In the genomic region with DNA sequence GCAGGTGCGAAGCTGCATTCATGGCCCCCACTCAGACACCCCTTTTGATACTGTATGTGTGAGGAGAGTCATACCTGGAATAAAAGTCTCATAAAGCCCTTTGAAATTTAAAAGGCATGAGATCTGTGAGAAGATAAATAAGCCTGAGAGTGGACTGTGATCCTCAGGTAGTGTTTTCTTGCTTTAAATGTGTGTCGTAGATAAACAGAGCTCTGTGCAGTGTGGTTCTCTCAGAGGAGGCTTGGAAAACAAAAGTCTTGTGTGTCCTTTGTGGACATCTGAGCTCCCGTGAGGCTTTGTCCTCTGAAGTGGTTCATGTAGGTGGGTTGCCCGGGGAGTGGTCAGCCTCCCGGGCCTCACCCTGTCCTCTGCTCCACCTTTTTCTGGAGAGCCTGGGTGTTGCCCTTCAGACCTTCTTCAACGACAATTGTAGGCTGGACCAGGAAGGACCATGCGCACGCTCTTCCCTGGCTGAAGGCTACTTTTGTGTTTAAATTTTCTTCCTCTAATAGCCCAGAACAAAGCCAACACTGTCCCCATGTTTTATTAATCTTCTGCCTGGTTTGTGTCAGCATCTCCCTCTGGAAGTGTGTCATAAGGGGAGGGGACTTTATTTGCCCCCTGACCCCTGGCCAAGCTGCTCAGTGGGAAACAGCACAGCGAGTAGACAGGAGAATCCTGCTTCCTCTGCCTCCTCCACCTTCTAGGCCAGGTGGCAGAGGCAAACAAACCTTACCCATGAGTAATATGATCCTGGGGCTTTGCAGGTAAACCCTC, we compare ENCODE assay signal across 1 cellular context.
A peak's percentile ranks its signal among the peaks of the same experiment; 100 is the strongest.
TF ChIP-seq lines count a peak whose summit lies in the region.

No MANE protein-coding gene starts in this region.

TF ChIP-seq in HepG2, 621 proteins besides CTCF, POLR2A, EP300 and RAD21 (continued from another document and continues in another):
- TF ChIP-seq, protein P1, sequence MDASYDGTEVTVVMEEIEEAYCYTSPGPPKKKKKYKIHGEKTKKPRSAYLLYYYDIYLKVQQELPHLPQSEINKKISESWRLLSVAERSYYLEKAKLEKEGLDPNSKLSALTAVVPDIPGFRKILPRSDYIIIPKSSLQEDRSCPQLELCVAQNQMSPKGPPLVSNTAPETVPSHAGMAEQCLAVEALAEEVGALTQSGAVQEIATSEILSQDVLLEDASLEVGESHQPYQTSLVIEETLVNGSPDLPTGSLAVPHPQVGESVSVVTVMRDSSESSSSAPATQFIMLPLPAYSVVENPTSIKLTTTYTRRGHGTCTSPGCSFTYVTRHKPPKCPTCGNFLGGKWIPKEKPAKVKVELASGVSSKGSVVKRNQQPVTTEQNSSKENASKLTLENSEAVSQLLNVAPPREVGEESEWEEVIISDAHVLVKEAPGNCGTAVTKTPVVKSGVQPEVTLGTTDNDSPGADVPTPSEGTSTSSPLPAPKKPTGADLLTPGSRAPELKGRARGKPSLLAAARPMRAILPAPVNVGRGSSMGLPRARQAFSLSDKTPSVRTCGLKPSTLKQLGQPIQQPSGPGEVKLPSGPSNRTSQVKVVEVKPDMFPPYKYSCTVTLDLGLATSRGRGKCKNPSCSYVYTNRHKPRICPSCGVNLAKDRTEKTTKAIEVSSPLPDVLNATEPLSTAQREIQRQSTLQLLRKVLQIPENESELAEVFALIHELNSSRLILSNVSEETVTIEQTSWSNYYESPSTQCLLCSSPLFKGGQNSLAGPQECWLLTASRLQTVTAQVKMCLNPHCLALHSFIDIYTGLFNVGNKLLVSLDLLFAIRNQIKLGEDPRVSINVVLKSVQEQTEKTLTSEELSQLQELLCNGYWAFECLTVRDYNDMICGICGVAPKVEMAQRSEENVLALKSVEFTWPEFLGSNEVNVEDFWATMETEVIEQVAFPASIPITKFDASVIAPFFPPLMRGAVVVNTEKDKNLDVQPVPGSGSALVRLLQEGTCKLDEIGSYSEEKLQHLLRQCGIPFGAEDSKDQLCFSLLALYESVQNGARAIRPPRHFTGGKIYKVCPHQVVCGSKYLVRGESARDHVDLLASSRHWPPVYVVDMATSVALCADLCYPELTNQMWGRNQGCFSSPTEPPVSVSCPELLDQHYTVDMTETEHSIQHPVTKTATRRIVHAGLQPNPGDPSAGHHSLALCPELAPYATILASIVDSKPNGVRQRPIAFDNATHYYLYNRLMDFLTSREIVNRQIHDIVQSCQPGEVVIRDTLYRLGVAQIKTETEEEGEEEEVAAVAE (CRISPR knock-in tag; IDR thresholded peaks at IDR 0.05; ENCODE audit: borderline replicate concordance): no peak; the same call in 1 of the 2 replicates
- TF ChIP-seq, protein P2, sequence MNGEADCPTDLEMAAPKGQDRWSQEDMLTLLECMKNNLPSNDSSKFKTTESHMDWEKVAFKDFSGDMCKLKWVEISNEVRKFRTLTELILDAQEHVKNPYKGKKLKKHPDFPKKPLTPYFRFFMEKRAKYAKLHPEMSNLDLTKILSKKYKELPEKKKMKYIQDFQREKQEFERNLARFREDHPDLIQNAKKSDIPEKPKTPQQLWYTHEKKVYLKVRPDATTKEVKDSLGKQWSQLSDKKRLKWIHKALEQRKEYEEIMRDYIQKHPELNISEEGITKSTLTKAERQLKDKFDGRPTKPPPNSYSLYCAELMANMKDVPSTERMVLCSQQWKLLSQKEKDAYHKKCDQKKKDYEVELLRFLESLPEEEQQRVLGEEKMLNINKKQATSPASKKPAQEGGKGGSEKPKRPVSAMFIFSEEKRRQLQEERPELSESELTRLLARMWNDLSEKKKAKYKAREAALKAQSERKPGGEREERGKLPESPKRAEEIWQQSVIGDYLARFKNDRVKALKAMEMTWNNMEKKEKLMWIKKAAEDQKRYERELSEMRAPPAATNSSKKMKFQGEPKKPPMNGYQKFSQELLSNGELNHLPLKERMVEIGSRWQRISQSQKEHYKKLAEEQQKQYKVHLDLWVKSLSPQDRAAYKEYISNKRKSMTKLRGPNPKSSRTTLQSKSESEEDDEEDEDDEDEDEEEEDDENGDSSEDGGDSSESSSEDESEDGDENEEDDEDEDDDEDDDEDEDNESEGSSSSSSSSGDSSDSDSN (CRISPR knock-in tag; IDR thresholded peaks at IDR 0.05): peak; percentile 45
- TF ChIP-seq SNAI1 (CRISPR knock-in tag; IDR thresholded peaks at IDR 0.05; ENCODE audit: borderline replicate concordance) (no peak), HNRNPUL1 (IDR thresholded peaks at IDR 0.05; ENCODE audit: low read depth, low read length) (no peak), ZIK1 (CRISPR knock-in tag; IDR thresholded peaks at IDR 0.05; ENCODE audit: borderline replicate concordance, low read depth) (no peak), TBX2 (CRISPR knock-in tag; IDR thresholded peaks at IDR 0.05; ENCODE audit: borderline replicate concordance) (peak; percentile 90), NCOR1 (IDR thresholded peaks at IDR 0.05; ENCODE audit: borderline replicate concordance, low read length) (peak; percentile 83), TSC22D2 (CRISPR knock-in tag; IDR thresholded peaks at IDR 0.05; ENCODE audit: borderline replicate concordance) (peak; percentile 21; the same call in 1 of the 2 replicates), ZC3H13 (CRISPR knock-in tag; IDR thresholded peaks at IDR 0.05) (no peak), ZNF550 (CRISPR knock-in tag; IDR thresholded peaks at IDR 0.05; ENCODE audit: borderline replicate concordance) (no peak), ZNF256 (CRISPR knock-in tag; conservative IDR thresholded peaks at IDR 0.05) (0 out of 2 replicates have a peak, but pooled peaks have one; percentile 45), ARHGAP35 (CRISPR knock-in tag; IDR thresholded peaks at IDR 0.05; ENCODE audit: borderline replicate concordance) (no peak), TCF7L2 (IDR thresholded peaks at IDR 0.05; ENCODE audit: low read depth, low read length) (0 out of 2 replicates have a peak, but pooled peaks have one; percentile 33), ZNF350 (CRISPR knock-in tag; IDR thresholded peaks at IDR 0.05; ENCODE audit: borderline replicate concordance, low read depth) (no peak; the same call in 1 of the 2 replicates), NFYC (CRISPR knock-in tag; IDR thresholded peaks at IDR 0.05) (no peak), PCBP1 (IDR thresholded peaks at IDR 0.05; ENCODE audit: borderline replicate concordance, low read depth, low read length) (no peak), ZNF317 (CRISPR knock-in tag; IDR thresholded peaks at IDR 0.05) (peak; percentile 79; the same call in 1 of the 2 replicates), ZNF3 (CRISPR knock-in tag; IDR thresholded peaks at IDR 0.05) (0 out of 2 replicates have a peak, but pooled peaks have one; percentile 57), ZFP82 (CRISPR knock-in tag; IDR thresholded peaks at IDR 0.05; ENCODE audit: borderline replicate concordance) (no peak), ZNF556 (CRISPR knock-in tag; IDR thresholded peaks at IDR 0.05; ENCODE audit: borderline replicate concordance) (no peak), ZFP37 (CRISPR knock-in tag; IDR thresholded peaks at IDR 0.05; ENCODE audit: borderline replicate concordance) (peak; percentile 86), ZBTB38 (CRISPR knock-in tag; IDR thresholded peaks at IDR 0.05) (peak; percentile 50; the same call in 1 of the 2 replicates), REL (CRISPR knock-in tag; conservative IDR thresholded peaks at IDR 0.05) (no peak), ZNF274 (CRISPR knock-in tag; IDR thresholded peaks at IDR 0.05) (no peak), KLF15 (CRISPR knock-in tag; IDR thresholded peaks at IDR 0.05; ENCODE audit: borderline replicate concordance) (no peak), NR1H2 (CRISPR knock-in tag; IDR thresholded peaks at IDR 0.05; ENCODE audit: borderline replicate concordance, low read depth) (no peak; the same call in 1 of the 2 replicates), ZNF619 (CRISPR knock-in tag; IDR thresholded peaks at IDR 0.05) (no peak), TEAD2 (CRISPR knock-in tag; IDR thresholded peaks at IDR 0.05) (no peak), ZFAT (CRISPR knock-in tag; conservative IDR thresholded peaks at IDR 0.05) (no peak), SPEN (CRISPR knock-in tag; IDR thresholded peaks at IDR 0.05; ENCODE audit: low read depth) (peak; percentile 72; the same call in 1 of the 2 replicates), RFX1 (IDR thresholded peaks at IDR 0.05) (no peak), YEATS4 (CRISPR knock-in tag; IDR thresholded peaks at IDR 0.05; ENCODE audit: borderline replicate concordance) (peak; percentile 64), ZNF709 (CRISPR knock-in tag; IDR thresholded peaks at IDR 0.05) (peak; percentile 62; the same call in 1 of the 2 replicates), ZNF253 (CRISPR knock-in tag; IDR thresholded peaks at IDR 0.05; ENCODE audit: borderline replicate concordance) (no peak), ZNF354B (CRISPR knock-in tag; IDR thresholded peaks at IDR 0.05) (no peak), ZNF557 (CRISPR knock-in tag; IDR thresholded peaks at IDR 0.05) (peak; percentile 38; the same call in 1 of the 2 replicates), PAWR (CRISPR knock-in tag; IDR thresholded peaks at IDR 0.05; ENCODE audit: borderline replicate concordance) (no peak), U2AF1 (optimal IDR thresholded peaks at IDR 0.05; ENCODE audit: low read depth, low read length) (no peak), GTF2F1 (IDR thresholded peaks at IDR 0.05; ENCODE audit: low read length) (no peak), PAF1 (CRISPR knock-in tag; IDR thresholded peaks at IDR 0.05) (no peak), ZNF660 (CRISPR knock-in tag; IDR thresholded peaks at IDR 0.05; ENCODE audit: borderline replicate concordance, low read depth) (no peak)
- TF ChIP-seq, protein P3, sequence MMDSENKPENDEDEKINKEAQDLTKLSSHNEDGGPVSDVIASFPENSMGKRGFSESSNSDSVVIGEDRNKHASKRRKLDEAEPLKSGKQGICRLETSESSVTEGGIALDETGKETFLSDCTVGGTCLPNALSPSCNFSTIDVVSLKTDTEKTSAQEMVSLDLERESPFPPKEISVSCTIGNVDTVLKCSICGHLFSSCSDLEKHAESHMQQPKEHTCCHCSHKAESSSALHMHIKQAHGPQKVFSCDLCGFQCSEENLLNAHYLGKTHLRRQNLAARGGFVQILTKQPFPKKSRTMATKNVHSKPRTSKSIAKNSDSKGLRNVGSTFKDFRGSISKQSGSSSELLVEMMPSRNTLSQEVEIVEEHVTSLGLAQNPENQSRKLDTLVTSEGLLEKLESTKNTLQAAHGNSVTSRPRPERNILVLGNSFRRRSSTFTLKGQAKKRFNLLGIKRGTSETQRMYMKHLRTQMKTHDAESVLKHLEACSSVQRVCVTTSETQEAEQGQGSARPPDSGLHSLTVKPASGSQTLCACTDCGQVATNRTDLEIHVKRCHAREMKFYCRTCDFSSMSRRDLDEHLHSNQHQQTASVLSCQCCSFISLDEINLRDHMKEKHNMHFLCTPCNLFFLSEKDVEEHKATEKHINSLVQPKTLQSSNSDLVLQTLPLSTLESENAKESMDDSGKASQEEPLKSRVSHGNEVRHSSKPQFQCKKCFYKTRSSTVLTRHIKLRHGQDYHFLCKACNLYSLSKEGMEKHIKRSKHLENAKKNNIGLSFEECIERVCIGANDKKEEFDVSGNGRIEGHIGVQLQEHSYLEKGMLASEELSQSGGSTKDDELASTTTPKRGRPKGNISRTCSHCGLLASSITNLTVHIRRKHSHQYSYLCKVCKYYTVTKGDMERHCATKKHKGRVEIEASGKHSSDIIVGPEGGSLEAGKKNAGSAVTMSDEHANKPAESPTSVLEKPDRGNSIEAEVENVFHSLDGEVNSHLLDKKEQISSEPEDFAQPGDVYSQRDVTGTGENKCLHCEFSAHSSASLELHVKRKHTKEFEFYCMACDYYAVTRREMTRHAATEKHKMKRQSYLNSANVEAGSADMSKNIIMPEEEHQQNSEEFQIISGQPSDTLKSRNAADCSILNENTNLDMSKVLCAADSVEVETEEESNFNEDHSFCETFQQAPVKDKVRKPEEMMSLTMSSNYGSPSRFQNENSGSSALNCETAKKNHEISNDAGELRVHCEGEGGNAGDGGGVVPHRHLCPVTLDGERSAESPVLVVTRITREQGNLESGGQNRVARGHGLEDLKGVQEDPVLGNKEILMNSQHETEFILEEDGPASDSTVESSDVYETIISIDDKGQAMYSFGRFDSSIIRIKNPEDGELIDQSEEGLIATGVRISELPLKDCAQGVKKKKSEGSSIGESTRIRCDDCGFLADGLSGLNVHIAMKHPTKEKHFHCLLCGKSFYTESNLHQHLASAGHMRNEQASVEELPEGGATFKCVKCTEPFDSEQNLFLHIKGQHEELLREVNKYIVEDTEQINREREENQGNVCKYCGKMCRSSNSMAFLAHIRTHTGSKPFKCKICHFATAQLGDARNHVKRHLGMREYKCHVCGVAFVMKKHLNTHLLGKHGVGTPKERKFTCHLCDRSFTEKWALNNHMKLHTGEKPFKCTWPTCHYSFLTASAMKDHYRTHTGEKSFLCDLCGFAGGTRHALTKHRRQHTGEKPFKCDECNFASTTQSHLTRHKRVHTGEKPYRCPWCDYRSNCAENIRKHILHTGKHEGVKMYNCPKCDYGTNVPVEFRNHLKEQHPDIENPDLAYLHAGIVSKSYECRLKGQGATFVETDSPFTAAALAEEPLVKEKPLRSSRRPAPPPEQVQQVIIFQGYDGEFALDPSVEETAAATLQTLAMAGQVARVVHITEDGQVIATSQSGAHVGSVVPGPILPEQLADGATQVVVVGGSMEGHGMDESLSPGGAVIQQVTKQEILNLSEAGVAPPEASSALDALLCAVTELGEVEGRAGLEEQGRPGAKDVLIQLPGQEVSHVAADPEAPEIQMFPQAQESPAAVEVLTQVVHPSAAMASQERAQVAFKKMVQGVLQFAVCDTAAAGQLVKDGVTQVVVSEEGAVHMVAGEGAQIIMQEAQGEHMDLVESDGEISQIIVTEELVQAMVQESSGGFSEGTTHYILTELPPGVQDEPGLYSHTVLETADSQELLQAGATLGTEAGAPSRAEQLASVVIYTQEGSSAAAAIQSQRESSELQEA (CRISPR knock-in tag; IDR thresholded peaks at IDR 0.05; ENCODE audit: not compliant biosample characterization): no peak
- TF ChIP-seq, protein P4, sequence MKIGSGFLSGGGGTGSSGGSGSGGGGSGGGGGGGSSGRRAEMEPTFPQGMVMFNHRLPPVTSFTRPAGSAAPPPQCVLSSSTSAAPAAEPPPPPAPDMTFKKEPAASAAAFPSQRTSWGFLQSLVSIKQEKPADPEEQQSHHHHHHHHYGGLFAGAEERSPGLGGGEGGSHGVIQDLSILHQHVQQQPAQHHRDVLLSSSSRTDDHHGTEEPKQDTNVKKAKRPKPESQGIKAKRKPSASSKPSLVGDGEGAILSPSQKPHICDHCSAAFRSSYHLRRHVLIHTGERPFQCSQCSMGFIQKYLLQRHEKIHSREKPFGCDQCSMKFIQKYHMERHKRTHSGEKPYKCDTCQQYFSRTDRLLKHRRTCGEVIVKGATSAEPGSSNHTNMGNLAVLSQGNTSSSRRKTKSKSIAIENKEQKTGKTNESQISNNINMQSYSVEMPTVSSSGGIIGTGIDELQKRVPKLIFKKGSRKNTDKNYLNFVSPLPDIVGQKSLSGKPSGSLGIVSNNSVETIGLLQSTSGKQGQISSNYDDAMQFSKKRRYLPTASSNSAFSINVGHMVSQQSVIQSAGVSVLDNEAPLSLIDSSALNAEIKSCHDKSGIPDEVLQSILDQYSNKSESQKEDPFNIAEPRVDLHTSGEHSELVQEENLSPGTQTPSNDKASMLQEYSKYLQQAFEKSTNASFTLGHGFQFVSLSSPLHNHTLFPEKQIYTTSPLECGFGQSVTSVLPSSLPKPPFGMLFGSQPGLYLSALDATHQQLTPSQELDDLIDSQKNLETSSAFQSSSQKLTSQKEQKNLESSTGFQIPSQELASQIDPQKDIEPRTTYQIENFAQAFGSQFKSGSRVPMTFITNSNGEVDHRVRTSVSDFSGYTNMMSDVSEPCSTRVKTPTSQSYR (CRISPR knock-in tag; IDR thresholded peaks at IDR 0.05; ENCODE audit: borderline replicate concordance): no peak
